In the genomic region with DNA sequence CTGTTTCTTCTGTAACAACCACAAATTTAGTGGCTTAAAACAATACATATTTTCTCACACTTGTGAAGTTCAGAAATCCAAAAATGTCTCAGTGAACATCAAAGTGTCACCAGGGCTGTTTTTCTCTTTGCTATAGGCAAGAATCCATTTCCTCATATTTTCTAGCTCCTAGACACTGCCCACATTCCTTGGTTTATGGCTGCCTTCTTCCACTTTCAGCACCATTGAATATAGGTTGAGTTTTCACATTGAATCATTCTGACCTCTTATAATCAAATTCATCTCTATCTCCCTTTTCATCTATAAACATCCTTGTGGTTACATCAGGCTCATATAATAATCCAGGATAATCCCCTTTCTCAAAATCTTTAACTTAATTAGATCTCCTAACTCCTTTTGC, we compare ENCODE assay signal across 8 cellular contexts. TPM values are rescaled to one million over a fixed set of nuclear protein-coding genes. Genes with fewer than 3 reads are reported as not detected.
"Had no signal": no experiment of that assay in that cellular context is flagged by ENCODE, and none has a peak within 500 bp of the region (broad histone marks: within the 10 kb centered on the region; RNA-seq: fewer than 3 reads in every experiment).

No MANE protein-coding gene starts in this region.

- DNase-seq: H9, HCEC 1CT, HFFc6, IMR-90, KG1 had no signal

- H3K4me3 Mint-ChIP-seq: GM23338, H9, HFFc6 had no signal

- H3K4me1 Mint-ChIP-seq: GM23338, H9 had no signal

- H3K27ac ChIP-seq: HL-60 had no signal

- H3K4me3 ChIP-seq: GM23338, K562 had no signal

- H3K27ac Mint-ChIP-seq: GM23338, H9, HFFc6 had no signal

- H3K4me2 ChIP-seq: GM23338 had no signal

- H3K9me3 Mint-ChIP-seq: HFFc6 had no signal

- H2AFZ ChIP-seq: GM23338 had no signal

RNA-seq across cellular contexts. Expression of a gene that starts 37.0 kb away (rescaled TPM):
- total RNA-seq: HFFc6, IMR-90, K562 had no signal
- polyA plus RNA-seq: IMR-90, K562 had no signal
